9 cellular contexts compared by ENCODE assay signal in genomic region chr11:134261626-134262488, GRCh38. TPM values are rescaled to one million over a fixed set of nuclear protein-coding genes. Genes with fewer than 3 reads are reported as not detected.
DNase-seq lines count a peak whose midpoint lies in the region; ATAC-seq and TF ChIP-seq lines count a peak whose summit lies in the region.
"Had no signal": no experiment of that assay in that cellular context is flagged by ENCODE, and none has a peak within 500 bp of the region (broad histone marks: within the 10 kb centered on the region; RNA-seq: fewer than 3 reads in every experiment).

No MANE protein-coding gene starts in this region.

- H3K9me3 ChIP-seq in A673 (ENCODE audit: low read depth, low read length, poor library complexity, severe bottlenecking) (no peaks in the 10 kb centered on the region), ascending aorta (no peaks in the 10 kb centered on the region)
- H3K9me3 ChIP-seq in naive thymus-derived CD4-positive, alpha-beta T cell (ENCODE audit: control insufficient read depth in 2 of 3, low read length in 3 of 3), result no peaks in the 10 kb centered on the region

- POLR2A ChIA-PET in A673 (lab: Charles Lee; ENCODE audit: low non-redundant PET), result no interaction called here
- POLR2A ChIA-PET in naive thymus-derived CD4-positive, alpha-beta T cell (lab: Charles Lee), result interaction anchor here (0.7 to 1.7 kb wide), 4 partner anchors 8 to 35 kb away, joined by 3 to 6 read pairs (median 4); partner anchors contain the start of genes ACAD8, GLB1L3 and THYN1

- H3K4me3 ChIP-seq in A673 (ENCODE audit: low read depth, low read length, poor library complexity, severe bottlenecking) (no peak overlapping the region), ascending aorta (no peak overlapping the region)
- H3K4me3 ChIP-seq in naive thymus-derived CD4-positive, alpha-beta T cell (ENCODE audit: low read length), result no peak overlapping the region

- DNase-seq in A673 (ENCODE audit: low spot score) (peak; percentile 48), Calu3 (peak; percentile 57), NCI-H1105 treated with DMSO at 0.1 percent for 48 hours (lab: John Stamatoyannopoulos, UW) (peak; percentile 38), ascending aorta (ENCODE audit: low spot score in 2 of 2) (no peak), mesenteric fat pad (ENCODE audit: low spot score) (no peak), NK-92 (lab: John Stamatoyannopoulos, UW; ENCODE audit: unreplicated experiment) (no peak)
- peak in 6 of 9 donors; percentile 37 to 49 (median 48) for DNase-seq in naive thymus-derived CD4-positive, alpha-beta T cell

- H3K27ac ChIP-seq in A673 (ENCODE audit: low read depth, low read length, poor library complexity, severe bottlenecking), result no peak overlapping the region
- no peak overlapping the region for H3K27ac ChIP-seq in ascending aorta
- no peak overlapping the region for H3K27ac ChIP-seq in naive thymus-derived CD4-positive, alpha-beta T cell (ENCODE audit: low read depth, low read length)

- peak; percentile 74 for ATAC-seq in naive thymus-derived CD4-positive, alpha-beta T cell
- ATAC-seq in HG02852 (IDR thresholded peaks at IDR 0.05; ENCODE audit: unreplicated experiment), result no peak

- peaks cover 46% of the 10 kb centered on the region for H3K36me3 ChIP-seq in A673 (ENCODE audit: insufficient read depth, low read length, poor library complexity, severe bottlenecking)
- H3K36me3 ChIP-seq in ascending aorta, result peaks cover 41 to 62% of the 10 kb centered on the region in 2 donors
- H3K36me3 ChIP-seq in naive thymus-derived CD4-positive, alpha-beta T cell (ENCODE audit: control insufficient read depth in 2 of 3, insufficient read depth in 3 of 3, low read length in 3 of 3), result peaks cover 6 to 62% (median 6%) of the 10 kb centered on the region in 3 experiments

- intact Hi-C loops in A673 (cut with micrococcal nuclease; ENCODE audit: unreplicated experiment), result no loop called here
- intact Hi-C loops in Calu3 (cut with micrococcal nuclease; ENCODE audit: unreplicated experiment), result loop anchor here (10.0 kb wide), 1 partner anchor 313 kb away; no protein-coding TSS in a partner anchor
- intact Hi-C loops in ascending aorta (cut with DNase I), result no loop called here
- intact Hi-C loops in naive thymus-derived CD4-positive, alpha-beta T cell (cut with micrococcal nuclease), result loop anchor here (1.0 kb wide), 2 partner anchors 8 to 14 kb away; partner anchors contain the start of gene GLB1L3 (in 2 of the 2)

- no peaks in the 10 kb centered on the region for H3K27me3 Mint-ChIP-seq in Calu3 (ENCODE audit: unreplicated experiment)
- H3K27me3 Mint-ChIP-seq in naive thymus-derived CD4-positive, alpha-beta T cell, result no peaks in the 10 kb centered on the region

- no peak overlapping the region for H3K4me3 Mint-ChIP-seq in Calu3 (ENCODE audit: low read depth, unreplicated experiment)
- no peak overlapping the region for H3K4me3 Mint-ChIP-seq in naive thymus-derived CD4-positive, alpha-beta T cell

- CTCF ChIA-PET in A673 (lab: Charles Lee), result interaction anchor here (1.0 to 2.0 kb wide), 2 partner anchors 14 to 25 kb away, joined by 4 to 7 read pairs; no protein-coding TSS in a partner anchor
- CTCF ChIA-PET in Calu3 (lab: Charles Lee), result interaction anchor here (0.8 to 1.2 kb wide), 3 partner anchors 8 to 318 kb away, joined by 3 to 4 read pairs (median 3); partner anchors contain the start of gene ACAD8
- CTCF ChIA-PET in naive thymus-derived CD4-positive, alpha-beta T cell (lab: Charles Lee), result interaction anchor here (0.6 to 1.6 kb wide), 6 partner anchors 10 to 55 kb away, joined by 3 to 4 read pairs (median 3); partner anchors contain the start of gene GLB1L3

- TF ChIP-seq CTCF in A673 (conservative IDR thresholded peaks at IDR 0.05; ENCODE audit: low read depth, low read length) (peak; percentile 71), Calu3 (IDR thresholded peaks at IDR 0.05; ENCODE audit: unreplicated experiment) (peak; percentile 47), ascending aorta (IDR thresholded peaks at IDR 0.05) (peak in 2 of 3 experiments; percentile 7 to 16)

- peaks cover 10% of the 10 kb centered on the region for H3K4me1 Mint-ChIP-seq in Calu3 (ENCODE audit: low read depth, unreplicated experiment)
- H3K4me1 Mint-ChIP-seq in naive thymus-derived CD4-positive, alpha-beta T cell, result peaks cover 0 to 32% (median 3%) of the 10 kb centered on the region in 7 donors

- H3K4me1 ChIP-seq in A673 (ENCODE audit: insufficient read depth, low read length, poor library complexity, severe bottlenecking), result no peaks in the 10 kb centered on the region
- no peaks in the 10 kb centered on the region for H3K4me1 ChIP-seq in ascending aorta
- H3K4me1 ChIP-seq in naive thymus-derived CD4-positive, alpha-beta T cell (ENCODE audit: control insufficient read depth in 2 of 2, insufficient read depth in 2 of 2, low read length in 2 of 2), result no peaks in the 10 kb centered on the region

- no TSS peak for BruUV-seq in A673 (replicated peaks; lab: Mats Ljungman, UMichigan)
- no TSS peak for BruUV-seq in Calu3 (replicated peaks; lab: Mats Ljungman, UMichigan)

- H3K27me3 ChIP-seq in A673 (replicated peaks; ENCODE audit: insufficient read depth, low read depth, low read length, poor library complexity), result no peaks in the 10 kb centered on the region
- H3K27me3 ChIP-seq in ascending aorta, result no peaks in the 10 kb centered on the region
- no peaks in the 10 kb centered on the region for H3K27me3 ChIP-seq in naive thymus-derived CD4-positive, alpha-beta T cell (ENCODE audit: control insufficient read depth in 2 of 2, insufficient read depth in 2 of 2, low read length in 2 of 2)

- no peaks in the 10 kb centered on the region for H3K36me3 Mint-ChIP-seq in Calu3 (ENCODE audit: insufficient read depth, unreplicated experiment)
- H3K36me3 Mint-ChIP-seq in naive thymus-derived CD4-positive, alpha-beta T cell, result peaks cover 0 to 24% (median 10%) of the 10 kb centered on the region in 5 donors

- H3K9me3 Mint-ChIP-seq in Calu3 (ENCODE audit: low read depth, unreplicated experiment), result no peaks in the 10 kb centered on the region
- no peaks in the 10 kb centered on the region for H3K9me3 Mint-ChIP-seq in naive thymus-derived CD4-positive, alpha-beta T cell

- no peak overlapping the region for H3K27ac Mint-ChIP-seq in Calu3 (ENCODE audit: unreplicated experiment)
- H3K27ac Mint-ChIP-seq in naive thymus-derived CD4-positive, alpha-beta T cell, result peak overlapping the region in 1 of 9 donors; percentile 14

RNA-seq across cellular contexts. Expression of gene ACAD8, which starts 8.5 kb away (rescaled TPM):
- 32.3 and 34.8 TPM in 2 replicates for total RNA-seq in A673 (2021)
- total RNA-seq in Calu3 (2022), result 21.0 and 21.1 TPM in 2 replicates
- total RNA-seq in ascending aorta, result 28.6 TPM
- 10 to 100 TPM; 18.5 to 40.2 (median 26.1) TPM for total RNA-seq in naive thymus-derived CD4-positive, alpha-beta T cell
- 10 to 100 TPM; 21.1 to 23.8 TPM for polyA plus RNA-seq in naive thymus-derived CD4-positive, alpha-beta T cell
- total RNA-seq in mesenteric fat pad, result 24.5 TPM

RNA-seq across cellular contexts. Expression of gene THYN1, which starts 8.7 kb away (rescaled TPM):
- total RNA-seq in A673 (2021), result 57.2 and 60.2 TPM in 2 replicates
- 26.0 and 27.2 TPM in 2 replicates for total RNA-seq in Calu3 (2022)
- total RNA-seq in ascending aorta, result 19.8 TPM
- total RNA-seq in naive thymus-derived CD4-positive, alpha-beta T cell, result 10 to 100 TPM; 34.4 to 67.7 (median 62.5) TPM
- 100 to 1,000 TPM; 153 to 166 TPM for polyA plus RNA-seq in naive thymus-derived CD4-positive, alpha-beta T cell
- total RNA-seq in mesenteric fat pad, result 45.9 TPM

RNA-seq across cellular contexts. Expression of gene GLB1L3, which starts 14.3 kb away (rescaled TPM):
- total RNA-seq in A673 (2021), result 0.09 and 0.17 TPM in 2 replicates
- not detected in 2 replicates for total RNA-seq in Calu3 (2022)
- not detected for total RNA-seq in ascending aorta
- total RNA-seq in naive thymus-derived CD4-positive, alpha-beta T cell, result 10 to 100 TPM in 1 of 5 experiments, 1 to 10 TPM in 4; 1.0 to 11.4 (median 2.5) TPM
- polyA plus RNA-seq in naive thymus-derived CD4-positive, alpha-beta T cell, result 1 to 10 TPM; 2.4 to 2.8 TPM
- total RNA-seq in mesenteric fat pad, result not detected
- total RNA-seq: subcutaneous adipose tissue had no signal

RNA-seq across cellular contexts. Expression of gene VPS26B, which starts 37.4 kb away (rescaled TPM):
- total RNA-seq in A673 (2021) (51.3 and 53.3 TPM in 2 replicates), Calu3 (2022) (33.1 and 34.6 TPM in 2 replicates), ascending aorta (18.0 TPM), mesenteric fat pad (37.4 TPM)
- 10 to 100 TPM; 50.9 to 69.2 (median 61.8) TPM for total RNA-seq in naive thymus-derived CD4-positive, alpha-beta T cell
- polyA plus RNA-seq in naive thymus-derived CD4-positive, alpha-beta T cell, result 10 to 100 TPM; 42.6 to 59.1 TPM

RNA-seq across cellular contexts. Expression of gene NCAPD3, which starts 38.1 kb away (rescaled TPM):
- total RNA-seq in A673 (2021) (120 and 127 TPM in 2 replicates), Calu3 (2022) (69.4 and 78.2 TPM in 2 replicates), ascending aorta (4.8 TPM), mesenteric fat pad (15.8 TPM)
- 10 to 100 TPM; 31.5 to 90.9 (median 40.3) TPM for total RNA-seq in naive thymus-derived CD4-positive, alpha-beta T cell
- 10 to 100 TPM; 16.3 to 18.7 TPM for polyA plus RNA-seq in naive thymus-derived CD4-positive, alpha-beta T cell

Comparison
In these comparisons a context has a peak if more than half of its experiments do, and no peak if none do; other contexts are left out.
1. DNase-seq: peak in A673 (single experiment), Calu3 (single experiment), NCI-H1105 treated with DMSO at 0.1 percent for 48 hours (single experiment) and naive thymus-derived CD4-positive, alpha-beta T cell (6 of 9); none in ascending aorta (0 of 2), mesenteric fat pad (single experiment) and NK-92 (single experiment).
2. CTCF ChIP-seq: peak in every context shown above with its lines; median percentile 71 in A673; 47 in Calu3; 12 in ascending aorta.
3. intact Hi-C loops: an anchor here in Calu3 (10.0 kb wide) and naive thymus-derived CD4-positive, alpha-beta T cell (1.0 kb wide); none called in A673 and ascending aorta.